1 cellular context compared by ENCODE assay signal in genomic region chr13:45119990-45120864, GRCh38.
TF ChIP-seq lines count a peak whose summit lies in the region.

TSS of gene GTF2F2 (plus strand) at chr13:45120510. CDS start at chr13:45120656, 146 bp downstream.

TF ChIP-seq in WTC11, 78 proteins besides CTCF, POLR2A, EP300 and RAD21 (continued from another document and continues in another):
- TF ChIP-seq ZNF532 (CRISPR knock-in tag; IDR thresholded peaks at IDR 0.05; ENCODE audit: borderline replicate concordance) (no peak), E2F5 (CRISPR knock-in tag; IDR thresholded peaks at IDR 0.05) (no peak), IRF1 (CRISPR knock-in tag; IDR thresholded peaks at IDR 0.05) (no peak; the same call in 1 of the 2 replicates), KAT7 (CRISPR knock-in tag; IDR thresholded peaks at IDR 0.05; ENCODE audit: borderline replicate concordance) (no peak), NFATC4 (CRISPR knock-in tag; IDR thresholded peaks at IDR 0.05) (no peak), CDX4 (CRISPR knock-in tag; IDR thresholded peaks at IDR 0.05; ENCODE audit: borderline replicate concordance) (no peak), E2F4 (CRISPR knock-in tag; IDR thresholded peaks at IDR 0.05; ENCODE audit: borderline replicate concordance, low read depth) (no peak), JAZF1 (CRISPR knock-in tag; IDR thresholded peaks at IDR 0.05) (no peak), MYBL2 (CRISPR knock-in tag; IDR thresholded peaks at IDR 0.05) (no peak), ZNF396 (CRISPR knock-in tag; IDR thresholded peaks at IDR 0.05; ENCODE audit: borderline replicate concordance) (no peak), RELA (CRISPR knock-in tag; IDR thresholded peaks at IDR 0.05; ENCODE audit: borderline replicate concordance) (no peak), AR (CRISPR knock-in tag; IDR thresholded peaks at IDR 0.05) (no peak), FOXJ3 (CRISPR knock-in tag; IDR thresholded peaks at IDR 0.05; ENCODE audit: borderline replicate concordance) (no peak), ESRRA (CRISPR knock-in tag; IDR thresholded peaks at IDR 0.05; ENCODE audit: borderline replicate concordance) (no peak), ERG (CRISPR knock-in tag; IDR thresholded peaks at IDR 0.05) (no peak), ZBTB21 (CRISPR knock-in tag; IDR thresholded peaks at IDR 0.05; ENCODE audit: borderline replicate concordance) (0 out of 2 replicates have a peak, but pooled peaks have one; percentile 70), IRF2 (CRISPR knock-in tag; IDR thresholded peaks at IDR 0.05; ENCODE audit: borderline replicate concordance, low read depth) (no peak), ZNF263 (CRISPR knock-in tag; IDR thresholded peaks at IDR 0.05; ENCODE audit: low read depth) (no peak), ATF2 (CRISPR knock-in tag; IDR thresholded peaks at IDR 0.05; ENCODE audit: borderline replicate concordance, low read depth) (no peak), ZNF416 (CRISPR knock-in tag; IDR thresholded peaks at IDR 0.05) (no peak), NR1H2 (CRISPR knock-in tag; IDR thresholded peaks at IDR 0.05) (no peak), SOX15 (CRISPR knock-in tag; IDR thresholded peaks at IDR 0.05) (no peak), ZNF232 (CRISPR knock-in tag; IDR thresholded peaks at IDR 0.05) (peak; percentile 40; the same call in 1 of the 2 replicates), HMGA2 (CRISPR knock-in tag; IDR thresholded peaks at IDR 0.05) (no peak), ZNF138 (CRISPR knock-in tag; conservative IDR thresholded peaks at IDR 0.05) (0 out of 2 replicates have a peak, but pooled peaks have one; percentile 49), FOXP1 (CRISPR knock-in tag; IDR thresholded peaks at IDR 0.05; ENCODE audit: borderline replicate concordance) (peak; percentile 65; the same call in 1 of the 2 replicates), PRRX2 (CRISPR knock-in tag; IDR thresholded peaks at IDR 0.05) (no peak), JUN (CRISPR knock-in tag; IDR thresholded peaks at IDR 0.05) (no peak), NFYB (CRISPR knock-in tag; conservative IDR thresholded peaks at IDR 0.05; ENCODE audit: low read depth) (no peak), USF1 (CRISPR knock-in tag; IDR thresholded peaks at IDR 0.05) (no peak), ZSCAN18 (CRISPR knock-in tag; IDR thresholded peaks at IDR 0.05) (no peak), ZNF317 (CRISPR knock-in tag; IDR thresholded peaks at IDR 0.05; ENCODE audit: borderline replicate concordance, low read depth) (no peak), NR2C2 (CRISPR knock-in tag; IDR thresholded peaks at IDR 0.05) (no peak), TEAD4 (CRISPR knock-in tag; IDR thresholded peaks at IDR 0.05) (no peak), ZNF281 (CRISPR knock-in tag; IDR thresholded peaks at IDR 0.05) (no peak), ZNF425 (CRISPR knock-in tag; conservative IDR thresholded peaks at IDR 0.05) (no peak)
